ENCODE assay signal across 19 cellular contexts in the genomic region with DNA sequence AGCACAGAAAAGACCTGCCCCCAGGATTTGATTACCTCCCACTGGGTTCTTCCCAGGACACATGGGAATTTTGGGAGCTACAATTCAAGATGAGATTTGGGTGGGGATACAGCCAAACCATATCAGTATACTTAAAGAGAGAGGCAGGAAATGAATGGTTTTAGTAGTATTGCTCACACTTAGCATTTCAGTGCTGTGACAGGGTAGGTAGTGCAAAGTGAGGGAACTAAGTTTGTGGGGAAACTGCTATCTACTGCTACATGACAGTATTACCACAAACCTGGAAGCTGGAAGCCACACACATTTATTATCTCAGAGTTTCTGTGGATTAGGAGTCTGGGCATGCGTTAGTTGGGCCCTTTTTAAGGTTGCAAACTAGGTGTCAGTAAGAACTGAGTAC.
DNase-seq lines count a peak whose midpoint lies in the region; ATAC-seq, FAIRE-seq and TF ChIP-seq lines count a peak whose summit lies in the region.
"Had no signal": no experiment of that assay in that cellular context is flagged by ENCODE, and none has a peak within 500 bp of the region (broad histone marks: within the 10 kb centered on the region; RNA-seq: fewer than 3 reads in every experiment).

No MANE protein-coding gene starts in this region.

- POLR2A ChIA-PET in activated CD8-positive, alpha-beta T cell treated with anti-CD3 and anti-CD28 coated beads for 36 hours (lab: Charles Lee) = no interaction called here
- POLR2A ChIA-PET in activated CD8-positive, alpha-beta T cell treated with anti-CD3 and anti-CD28 coated beads, Interleukin-2, amount 10 ng/mL, durations not matched to agents 7 days and 5 days (lab: Charles Lee) = no interaction called here
- POLR2A ChIA-PET in T-cell (lab: Charles Lee) = interaction anchor here in 1 of 2 donors (0.8 kb wide), 1 partner anchor 24 kb away, joined by 4 read pairs; no protein-coding TSS in a partner anchor

- H3K9me3 ChIP-seq in DND-41 (ENCODE audit: insufficient read depth, low read length, severe bottlenecking) (no peaks in the 10 kb centered on the region), kidney (ENCODE audit: control insufficient read depth in 1 of 2, low read length in 2 of 2) (no peaks in the 10 kb centered on the region)

- H3K27ac Mint-ChIP-seq in activated CD8-positive, alpha-beta T cell treated with anti-CD3 and anti-CD28 coated beads for 36 hours = no peak overlapping the region
- H3K27ac Mint-ChIP-seq in activated CD8-positive, alpha-beta T cell treated with anti-CD3 and anti-CD28 coated beads, Interleukin-2, amount 10 ng/mL, durations not matched to agents 7 days and 5 days = no peak overlapping the region
- H3K27ac Mint-ChIP-seq in activated T-helper 17 cell treated with anti-CD3 and anti-CD28 coated beads, Interleukin-2, amount 50 U/mL, for 72 hours = no peak overlapping the region
- no peak overlapping the region for H3K27ac Mint-ChIP-seq in T-cell
- H3K27ac Mint-ChIP-seq: CD4-positive, alpha-beta T cell had no signal

- H3K79me2 ChIP-seq in DND-41 (ENCODE audit: insufficient read depth, low read length) = no peaks in the 10 kb centered on the region

- TF ChIP-seq CTCF in activated CD8-positive, alpha-beta T cell treated with anti-CD3 and anti-CD28 coated beads for 36 hours (IDR thresholded peaks at IDR 0.05) = no peak
- TF ChIP-seq CTCF in DND-41 (IDR thresholded peaks at IDR 0.05; ENCODE audit: borderline replicate concordance, extremely low read depth, low read length, poor library complexity, severe bottlenecking) (no peak), kidney (IDR thresholded peaks at IDR 0.05; ENCODE audit: borderline replicate concordance, extremely low read depth, insufficient read depth) (no peak), GM10266 (IDR thresholded peaks at IDR 0.05; ENCODE audit: control insufficient read depth, insufficient read depth, low read depth, missing control alignments) (no peak)

- no peak overlapping the region for H3K4me2 ChIP-seq in DND-41 (ENCODE audit: insufficient read depth, low read length)

- H3K9ac ChIP-seq in DND-41 (ENCODE audit: low read depth, low read length) (no peak overlapping the region), kidney (ENCODE audit: low read length in 2 of 2) (no peak overlapping the region)
- H3K9ac ChIP-seq: GM23248 had no signal

- peaks cover 4% of the 10 kb centered on the region for H3K36me3 Mint-ChIP-seq in activated CD8-positive, alpha-beta T cell treated with anti-CD3 and anti-CD28 coated beads for 36 hours (ENCODE audit: low read depth)
- peaks cover 18% of the 10 kb centered on the region for H3K36me3 Mint-ChIP-seq in activated CD8-positive, alpha-beta T cell treated with anti-CD3 and anti-CD28 coated beads, Interleukin-2, amount 10 ng/mL, durations not matched to agents 7 days and 5 days (ENCODE audit: low read depth)
- H3K36me3 Mint-ChIP-seq in activated T-helper 17 cell treated with anti-CD3 and anti-CD28 coated beads, Interleukin-2, amount 50 U/mL, for 72 hours (ENCODE audit: low read depth) = no peaks in the 10 kb centered on the region
- H3K36me3 Mint-ChIP-seq in T-cell = no peaks in the 10 kb centered on the region

- H3K4me3 ChIP-seq in DND-41 (ENCODE audit: low read depth in 1 of 2, low read length in 2 of 2) (no peak overlapping the region), kidney (ENCODE audit: low read length in 2 of 2) (no peak overlapping the region)
- H3K4me3 ChIP-seq: GM23248 had no signal

- CTCF ChIA-PET in activated CD8-positive, alpha-beta T cell treated with anti-CD3 and anti-CD28 coated beads for 36 hours (lab: Charles Lee) = no interaction called here
- CTCF ChIA-PET in activated CD8-positive, alpha-beta T cell treated with anti-CD3 and anti-CD28 coated beads, Interleukin-2, amount 10 ng/mL, durations not matched to agents 7 days and 5 days (lab: Charles Lee) = no interaction called here
- CTCF ChIA-PET in T-cell (lab: Charles Lee) = no interaction called here

- H3K4me1 Mint-ChIP-seq in activated CD8-positive, alpha-beta T cell treated with anti-CD3 and anti-CD28 coated beads for 36 hours (ENCODE audit: low read depth) = peaks cover 9% of the 10 kb centered on the region
- H3K4me1 Mint-ChIP-seq in activated CD8-positive, alpha-beta T cell treated with anti-CD3 and anti-CD28 coated beads, Interleukin-2, amount 10 ng/mL, durations not matched to agents 7 days and 5 days (ENCODE audit: low read depth) = peaks cover 22% of the 10 kb centered on the region
- peaks cover 4% of the 10 kb centered on the region for H3K4me1 Mint-ChIP-seq in activated T-helper 17 cell treated with anti-CD3 and anti-CD28 coated beads, Interleukin-2, amount 50 U/mL, for 72 hours
- H3K4me1 Mint-ChIP-seq in T-cell = peaks cover 16 to 29% (median 17%) of the 10 kb centered on the region in 3 donors

- peaks cover 3% of the 10 kb centered on the region for H3K9me3 Mint-ChIP-seq in activated CD8-positive, alpha-beta T cell treated with anti-CD3 and anti-CD28 coated beads for 36 hours
- H3K9me3 Mint-ChIP-seq in activated CD8-positive, alpha-beta T cell treated with anti-CD3 and anti-CD28 coated beads, Interleukin-2, amount 10 ng/mL, durations not matched to agents 7 days and 5 days (ENCODE audit: insufficient read depth) = peaks cover 21% of the 10 kb centered on the region
- H3K9me3 Mint-ChIP-seq in activated T-helper 17 cell treated with anti-CD3 and anti-CD28 coated beads, Interleukin-2, amount 50 U/mL, for 72 hours = peaks cover 4% of the 10 kb centered on the region
- H3K9me3 Mint-ChIP-seq in T-cell = peaks cover 0 to 17% (median 2%) of the 10 kb centered on the region in 3 donors

- H4K20me1 ChIP-seq in DND-41 (ENCODE audit: insufficient read depth, low read length) = no peaks in the 10 kb centered on the region

- intact Hi-C loops in activated CD8-positive, alpha-beta T cell treated with anti-CD3 and anti-CD28 coated beads for 36 hours (cut with micrococcal nuclease) = no loop called here
- intact Hi-C loops in kidney (cut with DNase I) = no loop called here

- H3K4me1 ChIP-seq in DND-41 (ENCODE audit: insufficient read depth, low read length) = peaks cover 9% of the 10 kb centered on the region
- H3K4me1 ChIP-seq in kidney (ENCODE audit: control insufficient read depth in 1 of 2, insufficient read depth in 1 of 2, low read depth in 1 of 2, low read length in 2 of 2) = peaks cover 0 to 7% of the 10 kb centered on the region in 2 donors

- no peaks in the 10 kb centered on the region for H3K27me3 Mint-ChIP-seq in activated CD8-positive, alpha-beta T cell treated with anti-CD3 and anti-CD28 coated beads for 36 hours
- H3K27me3 Mint-ChIP-seq in activated CD8-positive, alpha-beta T cell treated with anti-CD3 and anti-CD28 coated beads, Interleukin-2, amount 10 ng/mL, durations not matched to agents 7 days and 5 days (ENCODE audit: low read depth) = no peaks in the 10 kb centered on the region
- H3K27me3 Mint-ChIP-seq in activated T-helper 17 cell treated with anti-CD3 and anti-CD28 coated beads, Interleukin-2, amount 50 U/mL, for 72 hours = no peaks in the 10 kb centered on the region
- H3K27me3 Mint-ChIP-seq in T-cell = no peaks in the 10 kb centered on the region
- H3K27me3 Mint-ChIP-seq: CD4-positive, alpha-beta T cell had no signal

- H3K4me3 Mint-ChIP-seq in activated CD8-positive, alpha-beta T cell treated with anti-CD3 and anti-CD28 coated beads for 36 hours = no peak overlapping the region
- no peak overlapping the region for H3K4me3 Mint-ChIP-seq in activated CD8-positive, alpha-beta T cell treated with anti-CD3 and anti-CD28 coated beads, Interleukin-2, amount 10 ng/mL, durations not matched to agents 7 days and 5 days
- H3K4me3 Mint-ChIP-seq in activated T-helper 17 cell treated with anti-CD3 and anti-CD28 coated beads, Interleukin-2, amount 50 U/mL, for 72 hours = no peak overlapping the region
- H3K4me3 Mint-ChIP-seq in T-cell = no peak overlapping the region
- H3K4me3 Mint-ChIP-seq: CD4-positive, alpha-beta T cell had no signal

- peak; percentile 53 for ATAC-seq in activated CD8-positive, alpha-beta T cell treated with anti-CD3 and anti-CD28 coated beads for 36 hours
- no peak for ATAC-seq in activated CD8-positive, alpha-beta T cell treated with anti-CD3 and anti-CD28 coated beads, Interleukin-2, amount 10 ng/mL, durations not matched to agents 7 days and 5 days
- ATAC-seq in DND-41 (ENCODE audit: insufficient read depth, low read depth) = no peak
- ATAC-seq in activated T-helper 17 cell treated with anti-CD3 and anti-CD28 coated beads, Interleukin-2, amount 50 U/mL, for 72 hours (replicated peaks) = peak; percentile 93
- ATAC-seq in stimulated activated naive CD8-positive, alpha-beta T cell treated with anti-CD3 and anti-CD28 coated beads, Interleukin-15, Interleukin-2, amounts not matched to agents 100 U/mL and 50 U/mL, for 24 hours = peak; percentile 43
- no peak for ATAC-seq in T-cell (replicated peaks in 1 of 4)
- ATAC-seq: HCT116 had no signal

- H2AFZ ChIP-seq in DND-41 (ENCODE audit: low read depth, low read length) = 0 out of 2 replicates have a peak overlapping the region, but pooled peaks have one; percentile 5
- H2AFZ ChIP-seq: GM23248 had no signal

- no peak for DNase-seq in activated CD8-positive, alpha-beta T cell treated with anti-CD3 and anti-CD28 coated beads for 36 hours
- DNase-seq in activated CD8-positive, alpha-beta T cell treated with anti-CD3 and anti-CD28 coated beads, Interleukin-2, amount 10 ng/mL, durations not matched to agents 7 days and 5 days = no peak
- DNase-seq in DND-41 (no peak), kidney (no peak), GM10266 (ENCODE audit: extremely low spot score) (no peak), T-cell (no peak)
- DNase-seq in stimulated activated naive CD8-positive, alpha-beta T cell treated with anti-CD3 and anti-CD28 coated beads, Interleukin-15, Interleukin-2, amounts not matched to agents 100 U/mL and 50 U/mL, for 24 hours = no peak
- DNase-seq: 8988T; ACHN; C1 segment of cervical spinal cord; Calu3; CD4-positive, alpha-beta T cell; DMS79; GM23248 had no signal

- no peak overlapping the region for H3K27ac ChIP-seq in DND-41 (ENCODE audit: low read length)
- H3K27ac ChIP-seq in kidney (ENCODE audit: low read depth in 2 of 2, low read length in 2 of 2) = no peak overlapping the region
- H3K27ac ChIP-seq: GM23248, HL-60 had no signal

- no peak for FAIRE-seq in kidney (lab: Jason Lieb, UNC)
- FAIRE-seq: G401.6, H54 had no signal

- no peaks in the 10 kb centered on the region for H3K27me3 ChIP-seq in DND-41 (ENCODE audit: insufficient read depth, low read length, poor library complexity)

- H3K36me3 ChIP-seq in DND-41 (ENCODE audit: insufficient read depth, low read length) (no peaks in the 10 kb centered on the region), kidney (ENCODE audit: control insufficient read depth in 1 of 2, insufficient read depth in 2 of 2, low read length in 2 of 2) (no peaks in the 10 kb centered on the region)

Comparison
In these comparisons a context has a peak if more than half of its experiments do, and no peak if none do; other contexts are left out.
1. ATAC-seq: peak in activated CD8-positive, alpha-beta T cell treated with anti-CD3 and anti-CD28 coated beads for 36 hours (single experiment), activated T-helper 17 cell treated with anti-CD3 and anti-CD28 coated beads, Interleukin-2, amount 50 U/mL, for 72 hours (single experiment) and stimulated activated naive CD8-positive, alpha-beta T cell treated with anti-CD3 and anti-CD28 coated beads, Interleukin-15, Interleukin-2, amounts not matched to agents 100 U/mL and 50 U/mL, for 24 hours (single experiment); none in activated CD8-positive, alpha-beta T cell treated with anti-CD3 and anti-CD28 coated beads, Interleukin-2, amount 10 ng/mL, durations not matched to agents 7 days and 5 days (single experiment), DND-41 (single experiment) and T-cell (0 of 4).